ENCODE assay signal across 16 cellular contexts in the genomic region with DNA sequence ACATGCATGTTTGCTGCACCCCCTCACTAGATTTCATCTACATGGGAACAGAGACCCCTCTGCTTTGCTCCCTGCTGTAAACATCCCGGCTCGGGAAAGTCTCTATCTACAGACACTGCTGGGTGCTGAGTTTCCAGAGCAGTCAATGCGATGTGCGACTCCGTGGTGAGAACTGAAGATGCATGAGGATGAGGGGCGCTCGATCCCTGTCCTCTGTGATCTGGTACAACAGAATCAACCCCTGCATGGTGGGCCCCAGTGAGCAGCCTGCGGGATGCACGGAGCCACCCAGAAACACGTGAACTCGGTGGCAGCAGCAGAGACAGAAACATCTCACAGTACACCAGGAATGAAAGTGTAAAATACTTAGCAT.
"Had no signal": no experiment of that assay in that cellular context is flagged by ENCODE, and none has a peak within 500 bp of the region (broad histone marks: within the 10 kb centered on the region; RNA-seq: fewer than 3 reads in every experiment).

No MANE protein-coding gene starts in this region.

- H3K27ac Mint-ChIP-seq: activated naive CD4-positive, alpha-beta T cell treated with anti-CD3 and anti-CD28 coated beads, Interleukin-2, amount 10 ng/mL, durations not matched to agents 7 days and 5 days; stimulated activated effector memory CD8-positive, alpha-beta T cell treated with anti-CD3 and anti-CD28 coated beads, Interleukin-12 subunit alpha, Interleukin-12 subunit beta, amount 100 ng/mL, for 72 hours; T-helper 2 cell treated with Interferon-gamma antibody and Interleukin-4, amounts not matched to agents 5 μg/mL and 100 μg/mL, for 36 hours had no signal

- H3K9me3 ChIP-seq: colonic mucosa, esophagus squamous epithelium, pancreas, uterus had no signal

- H3K36me3 Mint-ChIP-seq: activated naive CD4-positive, alpha-beta T cell treated with anti-CD3 and anti-CD28 coated beads, Interleukin-2, amount 10 ng/mL, durations not matched to agents 7 days and 5 days; stimulated activated effector memory CD8-positive, alpha-beta T cell treated with anti-CD3 and anti-CD28 coated beads, Interleukin-12 subunit alpha, Interleukin-12 subunit beta, amount 100 ng/mL, for 72 hours had no signal

- H3K4me3 ChIP-seq: cardiac muscle cell, colonic mucosa, esophagus squamous epithelium, pancreas, uterus had no signal

- H3K4me3 Mint-ChIP-seq: activated naive CD4-positive, alpha-beta T cell treated with anti-CD3 and anti-CD28 coated beads, Interleukin-2, amount 10 ng/mL, durations not matched to agents 7 days and 5 days; stimulated activated effector memory CD8-positive, alpha-beta T cell treated with anti-CD3 and anti-CD28 coated beads, Interleukin-12 subunit alpha, Interleukin-12 subunit beta, amount 100 ng/mL, for 72 hours; T-helper 2 cell treated with Interferon-gamma antibody and Interleukin-4, amounts not matched to agents 5 μg/mL and 100 μg/mL, for 36 hours had no signal

- H3K27me3 Mint-ChIP-seq: activated naive CD4-positive, alpha-beta T cell treated with anti-CD3 and anti-CD28 coated beads, Interleukin-2, amount 10 ng/mL, durations not matched to agents 7 days and 5 days had no signal

- H3K4me1 Mint-ChIP-seq: activated naive CD4-positive, alpha-beta T cell treated with anti-CD3 and anti-CD28 coated beads, Interleukin-2, amount 10 ng/mL, durations not matched to agents 7 days and 5 days; stimulated activated effector memory CD8-positive, alpha-beta T cell treated with anti-CD3 and anti-CD28 coated beads, Interleukin-12 subunit alpha, Interleukin-12 subunit beta, amount 100 ng/mL, for 72 hours had no signal

- H3K9me3 Mint-ChIP-seq: activated naive CD4-positive, alpha-beta T cell treated with anti-CD3 and anti-CD28 coated beads, Interleukin-2, amount 10 ng/mL, durations not matched to agents 7 days and 5 days; stimulated activated effector memory CD8-positive, alpha-beta T cell treated with anti-CD3 and anti-CD28 coated beads, Interleukin-12 subunit alpha, Interleukin-12 subunit beta, amount 100 ng/mL, for 72 hours; T-helper 2 cell treated with Interferon-gamma antibody and Interleukin-4, amounts not matched to agents 5 μg/mL and 100 μg/mL, for 36 hours had no signal

- H3K4me1 ChIP-seq: colonic mucosa, pancreas, uterus had no signal

- H3K27ac ChIP-seq: cardiac muscle cell, colonic mucosa, esophagus squamous epithelium, pancreas, uterus had no signal

- H3K27me3 ChIP-seq: cardiac muscle cell, colonic mucosa, esophagus squamous epithelium, pancreas, uterus had no signal

- DNase-seq: activated CD4-positive, alpha-beta T cell treated with anti-CD3 and anti-CD28 coated beads, Interleukin-2, amount 50 U/mL, for 4 hours; activated naive CD4-positive, alpha-beta T cell treated with anti-CD3 and anti-CD28 coated beads, Interleukin-2, amount 10 ng/mL, durations not matched to agents 7 days and 5 days; activated T-cell treated with anti-CD3 and anti-CD28 coated beads, Interleukin-2, amount 50 U/mL, for 1 hour; colonic mucosa; effector CD4-positive, alpha-beta T cell; esophagus squamous epithelium; foreskin fibroblast; hypothalamus; mesendoderm; pancreas; stimulated activated CD4-positive, alpha-beta T cell treated with anti-CD3 and anti-CD28 coated beads, Interleukin-12 subunit alpha, Interleukin-12 subunit beta, amount 100 ng/mL, for 4 hours; SW 1271; uterus had no signal

- H3K36me3 ChIP-seq: cardiac muscle cell, colonic mucosa, esophagus squamous epithelium, pancreas, uterus had no signal
